9 cellular contexts compared by ENCODE assay signal in the genomic region with DNA sequence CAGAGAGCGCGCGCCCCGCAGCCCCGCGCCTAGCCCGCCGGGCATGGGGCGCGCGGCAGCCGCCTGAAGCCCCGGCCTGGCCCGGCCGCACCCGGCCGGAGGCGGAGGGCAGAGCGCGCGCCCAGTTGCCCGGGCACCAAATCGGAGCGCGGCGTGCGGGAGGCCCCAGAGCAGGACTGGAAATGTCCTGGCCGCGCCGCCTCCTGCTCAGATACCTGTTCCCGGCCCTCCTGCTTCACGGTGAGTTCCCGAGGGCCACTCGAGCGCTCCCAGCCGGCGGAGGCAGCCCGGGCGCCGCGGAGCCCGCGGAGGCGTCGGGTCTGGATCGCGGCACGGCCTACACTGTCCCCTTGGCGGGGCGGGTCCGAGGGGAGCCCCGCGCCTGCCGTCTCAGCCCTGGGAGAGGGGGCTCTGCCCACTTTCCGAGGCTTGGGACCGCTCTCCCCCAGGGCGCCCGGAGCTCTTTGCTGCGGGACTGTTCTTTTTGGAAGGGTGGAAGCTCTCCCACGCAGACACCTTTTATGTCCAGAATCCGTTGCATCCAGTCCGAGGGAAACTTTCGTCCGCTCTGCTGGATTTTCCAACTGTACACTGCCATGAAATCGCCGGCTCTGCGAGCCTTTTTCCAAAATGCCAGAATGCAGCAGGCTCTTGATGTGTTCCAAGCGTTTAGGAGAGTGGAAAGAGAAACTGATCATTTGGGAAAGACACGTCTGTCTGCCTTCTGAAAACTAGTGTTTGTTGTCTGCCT. TPM values are rescaled to one million over a fixed set of nuclear protein-coding genes. Genes with fewer than 3 reads are reported as not detected.
DNase-seq lines count a peak whose midpoint lies in the region; ATAC-seq, FAIRE-seq and TF ChIP-seq lines count a peak whose summit lies in the region.
"Had no signal": no experiment of that assay in that cellular context is flagged by ENCODE, and none has a peak within 500 bp of the region (broad histone marks: within the 10 kb centered on the region; RNA-seq: fewer than 3 reads in every experiment).

No MANE protein-coding gene starts in this region.

- H2AK5ac ChIP-seq in neuronal stem cell (ENCODE audit: low read depth, low read length): no peak overlapping the region

- no peak overlapping the region for H2BK5ac ChIP-seq in neuronal stem cell (ENCODE audit: low read length)

- H3K27me3 ChIP-seq in esophagus squamous epithelium: no peaks in the 10 kb centered on the region
- H3K27me3 ChIP-seq in neuronal stem cell (ENCODE audit: control insufficient read depth in 3 of 3, insufficient read depth in 3 of 3, low read depth in 1 of 3, low read length in 3 of 3): peaks cover 5 to 19% (median 14%) of the 10 kb centered on the region in 3 experiments

- H3K4me2 ChIP-seq in neuronal stem cell (ENCODE audit: insufficient read depth, low read length, poor library complexity, severe bottlenecking): peak overlapping the region; percentile 84

- no peak overlapping the region for H2BK12ac ChIP-seq in neuronal stem cell (ENCODE audit: low read length)

- peaks cover 17 to 66% (median 27%) of the 10 kb centered on the region in 3 donors for H3K4me1 ChIP-seq in esophagus squamous epithelium
- H3K4me1 ChIP-seq in neuronal stem cell (ENCODE audit: control insufficient read depth in 2 of 2, insufficient read depth in 1 of 2, low read depth in 1 of 2, low read length in 2 of 2): peaks cover 9% of the 10 kb centered on the region in 2 donors

- ATAC-seq in GM18505 (IDR thresholded peaks at IDR 0.05; ENCODE audit: unreplicated experiment): no peak
- ATAC-seq: HCT116 had no signal

- H3K79me1 ChIP-seq in neuronal stem cell (ENCODE audit: low read depth, low read length): no peaks in the 10 kb centered on the region

- H2AFZ ChIP-seq in neuronal stem cell (ENCODE audit: low read length): peak overlapping the region; percentile 93

- no peak overlapping the region for H3K4ac ChIP-seq in neuronal stem cell (ENCODE audit: low read length)

- peak overlapping the region; percentile 90 for H3K18ac ChIP-seq in neuronal stem cell (ENCODE audit: low read length)

- FAIRE-seq in RCC 7860 (lab: Jason Lieb, UNC) (no peak), H54 (lab: Jason Lieb, UNC) (no peak)

- no peak overlapping the region for H3K23ac ChIP-seq in neuronal stem cell (ENCODE audit: low read depth, low read length, poor library complexity)

- no peak overlapping the region for H4K91ac ChIP-seq in neuronal stem cell (ENCODE audit: low read depth, low read length, poor library complexity)

- H3K36me3 ChIP-seq in esophagus squamous epithelium (no peaks in the 10 kb centered on the region), neuronal stem cell (replicated peaks in 1 of 2; ENCODE audit: control insufficient read depth in 2 of 2, insufficient read depth in 2 of 2, low read length in 2 of 2) (no peaks in the 10 kb centered on the region)

- no peak overlapping the region for H2BK15ac ChIP-seq in neuronal stem cell (ENCODE audit: low read length)

- no peak overlapping the region for H4K8ac ChIP-seq in neuronal stem cell (ENCODE audit: low read depth, low read length)

- TF ChIP-seq POLR2A in esophagus squamous epithelium (IDR thresholded peaks at IDR 0.05): no peak
- no peak for TF ChIP-seq POLR2A in H54 (IDR thresholded peaks at IDR 0.05; ENCODE audit: low read depth, low read length)
- no peak for TF ChIP-seq POLR2A in GM18505 (IDR thresholded peaks at IDR 0.05; ENCODE audit: borderline replicate concordance, extremely low read depth, insufficient read depth, insufficient read length)

- H3K9me3 ChIP-seq in esophagus squamous epithelium (no peaks in the 10 kb centered on the region), neuronal stem cell (replicated peaks in 1 of 2; ENCODE audit: control insufficient read depth in 2 of 2, insufficient read depth in 1 of 2, low read depth in 1 of 2, low read length in 2 of 2) (no peaks in the 10 kb centered on the region)

- 2 to 3% methylated on average over 7 to 20 of the region's 69 CpGs for WGBS in esophagus squamous epithelium, 2 donors
- WGBS in neuronal stem cell (ENCODE audit: extremely low coverage in 2 of 2, insufficient read length in 2 of 2, insufficient replicate concordance in 1 of 2), 2 donors: no CpG with 5 or more reads among the region's 69 CpGs

- H3K9ac ChIP-seq in neuronal stem cell (ENCODE audit: low read depth, low read length, poor library complexity): peak overlapping the region; percentile 73

- DNase-seq in CD1c-positive myeloid dendritic cell (ENCODE audit: extremely low spot score) (peak; percentile 26), NCI-H345 treated with DMSO at 0.1 percent for 48 hours (lab: John Stamatoyannopoulos, UW; ENCODE audit: unreplicated experiment) (peak; percentile 9), esophagus squamous epithelium (lab: John Stamatoyannopoulos, UW) (no peak), neuronal stem cell (ENCODE audit: low spot score) (peak; percentile 17), RCC 7860 (ENCODE audit: low spot score) (no peak), H54 (ENCODE audit: insufficient read length, low spot score) (no peak), NCI-H2107 treated with DMSO at 0.1 percent for 48 hours (lab: John Stamatoyannopoulos, UW; ENCODE audit: unreplicated experiment) (no peak)

- peak overlapping the region; percentile 87 to 94 (median 90) for H3K27ac ChIP-seq in esophagus squamous epithelium
- H3K27ac ChIP-seq in neuronal stem cell (replicated peaks; ENCODE audit: low read length): no peak overlapping the region

- H3K4me3 ChIP-seq in esophagus squamous epithelium (peak overlapping the region; percentile 63 to 91 (median 78)), neuronal stem cell (ENCODE audit: low read length in 2 of 2) (peak overlapping the region; percentile 51 to 82)

- intact Hi-C loops in esophagus squamous epithelium (cut with DNase I): no loop called here

- H2BK120ac ChIP-seq in neuronal stem cell (ENCODE audit: low read depth, low read length): peak overlapping the region; percentile 32

- H3K14ac ChIP-seq in neuronal stem cell (ENCODE audit: low read length): no peak overlapping the region

- TF ChIP-seq CTCF in esophagus squamous epithelium (IDR thresholded peaks at IDR 0.05): no peak

RNA-seq across cellular contexts. Expression of a gene that starts 0.5 kb away (rescaled TPM):
- total RNA-seq in esophagus squamous epithelium: 10 to 100 TPM; 16.5 to 76.5 (median 41.4) TPM
- 1.3 TPM for polyA plus RNA-seq in neuronal stem cell (2013, experiment 1 of 2)
- polyA plus RNA-seq in neuronal stem cell (2013, experiment 2 of 2): 1.3 TPM

Comparison
In these comparisons a context has a peak if more than half of its experiments do, and no peak if none do; other contexts are left out.
1. DNase-seq: peak in CD1c-positive myeloid dendritic cell (single experiment), NCI-H345 treated with DMSO at 0.1 percent for 48 hours (single experiment) and neuronal stem cell (single experiment); none in esophagus squamous epithelium (single experiment), RCC 7860 (single experiment), H54 (single experiment) and NCI-H2107 treated with DMSO at 0.1 percent for 48 hours (single experiment).